In genomic region chr1:44318097-44319088, GRCh38 we compare ENCODE assay signal across 8 cellular contexts.
A peak's percentile ranks its signal among the peaks of the same experiment; 100 is the strongest.
DNase-seq lines count a peak whose midpoint lies in the region; ATAC-seq and TF ChIP-seq lines count a peak whose summit lies in the region.

No MANE protein-coding gene starts in this region.

- no peaks in the 10 kb centered on the region for H3K27me3 ChIP-seq in tibial artery

- no peaks in the 10 kb centered on the region for H3K9me3 Mint-ChIP-seq in central memory CD8-positive, alpha-beta T cell

- peaks cover 15% of the 10 kb centered on the region for H3K4me1 Mint-ChIP-seq in central memory CD8-positive, alpha-beta T cell

- H3K27ac ChIP-seq in VCaP (no peak overlapping the region), tibial artery (no peak overlapping the region)

- no peaks in the 10 kb centered on the region for H3K9me3 ChIP-seq in tibial artery

- no peaks in the 10 kb centered on the region for H3K27me3 Mint-ChIP-seq in central memory CD8-positive, alpha-beta T cell

- H3K36me3 ChIP-seq in tibial artery: peaks cover 31 to 64% (median 43%) of the 10 kb centered on the region in 3 donors

- H3K27ac Mint-ChIP-seq in central memory CD8-positive, alpha-beta T cell (ENCODE audit: low read depth): no peak overlapping the region

- H3K4me3 ChIP-seq in tibial artery: no peak overlapping the region

- peak; percentile 2 to 13 (median 11) for DNase-seq in activated CD4-positive, CD25-positive, alpha-beta regulatory T cell (lab: John Stamatoyannopoulos, UW)
- peak; percentile 20 to 35 for DNase-seq in NCI-H187 (lab: John Stamatoyannopoulos, UW)
- DNase-seq in central memory CD8-positive, alpha-beta T cell (ENCODE audit: low spot score in 2 of 2): peak; percentile 13 to 23
- peak; percentile 1 for DNase-seq in midbrain (lab: John Stamatoyannopoulos, UW)
- DNase-seq in tibial artery: no peak

- peaks cover 0 to 6% (median 0%) of the 10 kb centered on the region in 4 donors for H3K4me1 ChIP-seq in tibial artery

- H3K4me3 Mint-ChIP-seq in central memory CD8-positive, alpha-beta T cell: no peak overlapping the region

- TF ChIP-seq CTCF in VCaP (conservative IDR thresholded peaks at IDR 0.05) (peak; percentile 86), tibial artery (IDR thresholded peaks at IDR 0.05) (peak; percentile 50 to 73)

- intact Hi-C loops in tibial artery (cut with DNase I; ENCODE audit: low total_unique reads): loop anchor here (5.0 to 10.0 kb wide), 2 partner anchors 74 to 101 kb away; no protein-coding TSS in a partner anchor

- no peak for ATAC-seq in activated CD4-positive, CD25-positive, alpha-beta regulatory T cell treated with anti-CD3 and anti-CD28 coated beads, Interleukin-2, amount 50 U/mL, for 24 hours
- ATAC-seq in central memory CD8-positive, alpha-beta T cell (replicated peaks; ENCODE audit: extremely low read depth, poor library complexity, severe bottlenecking): no peak
- no peak for ATAC-seq in GM18520 (IDR thresholded peaks at IDR 0.05; ENCODE audit: unreplicated experiment)

- H3K36me3 Mint-ChIP-seq in central memory CD8-positive, alpha-beta T cell (ENCODE audit: insufficient read depth): peaks cover 5% of the 10 kb centered on the region

Comparison
In these comparisons a context has a peak if more than half of its experiments do, and no peak if none do; other contexts are left out.
1. DNase-seq: peak in activated CD4-positive, CD25-positive, alpha-beta regulatory T cell (4 of 4), NCI-H187 (2 of 2), central memory CD8-positive, alpha-beta T cell (2 of 2) and midbrain (single experiment); none in tibial artery (0 of 2).